ENCODE assay signal across 20 cellular contexts in genomic region chr13:111662451-111662850, GRCh38.
DNase-seq lines count a peak whose midpoint lies in the region; ATAC-seq and TF ChIP-seq lines count a peak whose summit lies in the region.
"Had no signal": no experiment of that assay in that cellular context is flagged by ENCODE, and none has a peak within 500 bp of the region (broad histone marks: within the 10 kb centered on the region; RNA-seq: fewer than 3 reads in every experiment).

No MANE protein-coding gene starts in this region.

- intact Hi-C loops in Right ventricle myocardium superior (cut with DNase I) (no loop called here), cardiac septum (cut with DNase I) (no loop called here), left ventricle myocardium superior (cut with micrococcal nuclease) (no loop called here), esophagus muscularis mucosa (cut with DNase I) (no loop called here)

- H3K4me1 Mint-ChIP-seq in osteocyte (ENCODE audit: unreplicated experiment): no peaks in the 10 kb centered on the region
- H3K4me1 Mint-ChIP-seq: CD4-positive, CD25-positive, alpha-beta regulatory T cell had no signal

- no peak for TF ChIP-seq POLR2A in esophagus muscularis mucosa (IDR thresholded peaks at IDR 0.05; ENCODE audit: low read depth)

- peak; percentile 55 for ATAC-seq in Right ventricle myocardium superior (ENCODE audit: poor library complexity)
- ATAC-seq in left ventricle myocardium superior: peak; percentile 61
- no peak for ATAC-seq in left lobe of liver
- ATAC-seq: GM23338 had no signal

- H3K9me3 ChIP-seq in esophagus muscularis mucosa: no peaks in the 10 kb centered on the region
- H3K9me3 ChIP-seq: BLaER1 had no signal

- H3K36me3 Mint-ChIP-seq in osteocyte (ENCODE audit: unreplicated experiment): no peaks in the 10 kb centered on the region
- H3K36me3 Mint-ChIP-seq: CD4-positive, CD25-positive, alpha-beta regulatory T cell had no signal

- no peak for TF ChIP-seq EP300 in esophagus muscularis mucosa (IDR thresholded peaks at IDR 0.05)

- no peak overlapping the region for H3K4me3 ChIP-seq in esophagus muscularis mucosa
- H3K4me3 ChIP-seq: BLaER1, GM23338, PC-9 had no signal

- H3K27me3 ChIP-seq in esophagus muscularis mucosa: peaks cover 0 to 13% (median 0%) of the 10 kb centered on the region in 4 donors
- H3K27me3 ChIP-seq: BLaER1 had no signal

- H3K27me3 Mint-ChIP-seq in osteocyte (ENCODE audit: unreplicated experiment): no peaks in the 10 kb centered on the region
- H3K27me3 Mint-ChIP-seq: CD4-positive, CD25-positive, alpha-beta regulatory T cell had no signal

- no peak overlapping the region for H3K27ac Mint-ChIP-seq in osteocyte (ENCODE audit: unreplicated experiment)
- H3K27ac Mint-ChIP-seq: CD4-positive, CD25-positive, alpha-beta regulatory T cell; GM23338 had no signal

- no peak overlapping the region for H3K4me3 Mint-ChIP-seq in osteocyte (ENCODE audit: unreplicated experiment)
- H3K4me3 Mint-ChIP-seq: CD4-positive, CD25-positive, alpha-beta regulatory T cell; GM23338 had no signal

- no peak overlapping the region for H3K27ac ChIP-seq in esophagus muscularis mucosa (replicated peaks in 1 of 4)
- H3K27ac ChIP-seq: BLaER1, KMS-11, PC-9 had no signal

- peaks cover 0 to 25% (median 19%) of the 10 kb centered on the region in 4 donors for H3K4me1 ChIP-seq in esophagus muscularis mucosa

- TF ChIP-seq CTCF in osteocyte (IDR thresholded peaks at IDR 0.05) (no peak), esophagus muscularis mucosa (IDR thresholded peaks at IDR 0.05) (no peak)

- H3K36me3 ChIP-seq in esophagus muscularis mucosa: no peaks in the 10 kb centered on the region
- H3K36me3 ChIP-seq: BLaER1 had no signal

- 87% methylated on average over 5 of the region's 5 CpGs for WGBS in esophagus muscularis mucosa

- no peaks in the 10 kb centered on the region for H3K9me3 Mint-ChIP-seq in osteocyte (ENCODE audit: unreplicated experiment)
- H3K9me3 Mint-ChIP-seq: GM23338 had no signal

- no peak for DNase-seq in Right ventricle myocardium superior
- no peak for DNase-seq in cardiac septum (ENCODE audit: low spot score)
- no peak for DNase-seq in left ventricle myocardium superior
- DNase-seq in osteocyte (ENCODE audit: extremely low spot score, unreplicated experiment): peak; percentile 57
- no peak for DNase-seq in esophagus muscularis mucosa (ENCODE audit: extremely low spot score)
- no peak for DNase-seq in mucosa of gallbladder (ENCODE audit: low spot score)
- no peak for DNase-seq in left lobe of liver (ENCODE audit: low spot score)
- DNase-seq: CD4-positive, CD25-positive, alpha-beta regulatory T cell; HCEC 1CT; IMR-90; MM.1S; NCI-H2029; NCI-H446; NCI-H524 treated with DMSO at 0.1 percent for 48 hours; NCI-H774; PC-9; SHP77 had no signal
